Comparison of ENCODE assay signal across 15 cellular contexts in genomic region chr2:64137567-64137966, GRCh38. TPM values are rescaled to one million over a fixed set of nuclear protein-coding genes. Genes with fewer than 3 reads are reported as not detected.
DNase-seq lines count a peak whose midpoint lies in the region; ATAC-seq and TF ChIP-seq lines count a peak whose summit lies in the region.
"Had no signal": no experiment of that assay in that cellular context is flagged by ENCODE, and none has a peak within 500 bp of the region (broad histone marks: within the 10 kb centered on the region; RNA-seq: fewer than 3 reads in every experiment).

No MANE protein-coding gene starts in this region.

- H3K27ac ChIP-seq in left ventricle myocardium inferior (replicated peaks) (peak overlapping the region; percentile 30), SU-DHL-6 (ENCODE audit: low read depth, low read length) (peak overlapping the region; percentile 94), stomach (peak overlapping the region in 1 of 5 donors; percentile 10)
- H3K27ac ChIP-seq: upper lobe of right lung had no signal

- ATAC-seq in left ventricle myocardium superior (no peak), HG02885 (IDR thresholded peaks at IDR 0.05; ENCODE audit: poor library complexity, unreplicated experiment) (no peak)

- DNase-seq in left ventricle myocardium inferior: no peak
- DNase-seq in left ventricle myocardium superior: no peak
- DNase-seq in fibroblast of the aortic adventitia (ENCODE audit: low read depth): peak; percentile 47
- DNase-seq in stomach: no peak
- no peak for DNase-seq in MG63
- no peak for DNase-seq in foreskin fibroblast
- DNase-seq: activated CD4-positive, CD25-positive, alpha-beta regulatory T cell treated with anti-CD3 and anti-CD28 coated beads, Interleukin-2, amount 50 U/mL, for 72 hours; activated effector memory CD4-positive, alpha-beta T cell treated with anti-CD3 and anti-CD28 coated beads, Interleukin-2, amount 50 U/mL, for 16 hours; GDM1; kidney glomerular epithelial cell; NCI-H1048; nephron progenitor cell; upper lobe of right lung had no signal

- peaks cover 17% of the 10 kb centered on the region for H4K20me1 ChIP-seq in SU-DHL-6 (ENCODE audit: low read depth, low read length)

- no peak for TF ChIP-seq CTCF in left ventricle myocardium inferior (IDR thresholded peaks at IDR 0.05; ENCODE audit: borderline replicate concordance)
- no peak for TF ChIP-seq CTCF in SU-DHL-6 (IDR thresholded peaks at IDR 0.05; ENCODE audit: insufficient read depth, low read length, poor library complexity, severe bottlenecking)
- no peak for TF ChIP-seq CTCF in fibroblast of the aortic adventitia (IDR thresholded peaks at IDR 0.05; ENCODE audit: insufficient read depth, low read length)
- no peak for TF ChIP-seq CTCF in stomach (IDR thresholded peaks at IDR 0.05)
- TF ChIP-seq CTCF in foreskin fibroblast (IDR thresholded peaks at IDR 0.05; ENCODE audit: low read depth, low read length): no peak

- peaks cover 65% of the 10 kb centered on the region for H3F3A ChIP-seq in SU-DHL-6 (ENCODE audit: insufficient read depth)

- H3K9me3 ChIP-seq in left ventricle myocardium inferior (replicated peaks): no peaks in the 10 kb centered on the region
- H3K9me3 ChIP-seq in SU-DHL-6 (ENCODE audit: insufficient read depth, low read length): no peaks in the 10 kb centered on the region
- no peaks in the 10 kb centered on the region for H3K9me3 ChIP-seq in stomach
- H3K9me3 ChIP-seq in MG63: no peaks in the 10 kb centered on the region
- H3K9me3 ChIP-seq: upper lobe of right lung had no signal

- peaks cover 100% of the 10 kb centered on the region for H3K79me2 ChIP-seq in SU-DHL-6 (ENCODE audit: insufficient read depth, low read length)

- TF ChIP-seq POLR2A in stomach (IDR thresholded peaks at IDR 0.05): no peak

- 43 to 67% (median 56%) methylated on average over 3 of the region's 3 CpGs for WGBS in stomach, 5 donors

- no peak for TF ChIP-seq EP300 in stomach (IDR thresholded peaks at IDR 0.05)

- peak overlapping the region; percentile 92 for H3K4me2 ChIP-seq in SU-DHL-6 (ENCODE audit: low read depth, low read length, poor library complexity, severe bottlenecking)

- H3K9ac ChIP-seq in SU-DHL-6 (ENCODE audit: low read length): peak overlapping the region; percentile 6; the same call in 1 of the 2 replicates

- intact Hi-C loops in left ventricle myocardium inferior (cut with micrococcal nuclease) (loop anchor here (10.0 kb wide), 1 partner anchor 177 kb away; no protein-coding TSS in a partner anchor), left ventricle myocardium superior (cut with micrococcal nuclease) (no loop called here), stomach (cut with DNase I; ENCODE audit: low total_unique reads) (no loop called here)

- no peaks in the 10 kb centered on the region for H3K36me3 ChIP-seq in left ventricle myocardium inferior
- peaks cover 56% of the 10 kb centered on the region for H3K36me3 ChIP-seq in SU-DHL-6 (ENCODE audit: low read length)
- no peaks in the 10 kb centered on the region for H3K36me3 ChIP-seq in stomach
- H3K36me3 ChIP-seq in MG63: no peaks in the 10 kb centered on the region
- H3K36me3 ChIP-seq: upper lobe of right lung had no signal

- H3K27me3 ChIP-seq in left ventricle myocardium inferior (ENCODE audit: low read depth): no peaks in the 10 kb centered on the region
- no peaks in the 10 kb centered on the region for H3K27me3 ChIP-seq in SU-DHL-6 (ENCODE audit: low read length)
- no peaks in the 10 kb centered on the region for H3K27me3 ChIP-seq in stomach
- H3K27me3 ChIP-seq in MG63: no peaks in the 10 kb centered on the region
- H3K27me3 ChIP-seq: upper lobe of right lung had no signal

- no peak overlapping the region for H2AFZ ChIP-seq in SU-DHL-6 (ENCODE audit: low read depth, low read length, severe bottlenecking)

- H3K4me1 ChIP-seq in left ventricle myocardium inferior: peaks cover 80% of the 10 kb centered on the region
- H3K4me1 ChIP-seq in stomach: peaks cover 0 to 90% (median 45%) of the 10 kb centered on the region in 4 donors

- H3K9me2 ChIP-seq in SU-DHL-6 (replicated peaks; ENCODE audit: insufficient read depth, low read length): no peaks in the 10 kb centered on the region

- H3K4me3 ChIP-seq in left ventricle myocardium inferior: no peak overlapping the region
- no peak overlapping the region for H3K4me3 ChIP-seq in SU-DHL-6 (ENCODE audit: insufficient read depth, low read length, poor library complexity, severe bottlenecking)
- H3K4me3 ChIP-seq in fibroblast of the aortic adventitia (ENCODE audit: low read depth, low read length): no peak overlapping the region
- H3K4me3 ChIP-seq in stomach: no peak overlapping the region
- H3K4me3 ChIP-seq in MG63: no peak overlapping the region
- H3K4me3 ChIP-seq in foreskin fibroblast (ENCODE audit: low read depth in 1 of 2, low read length in 2 of 2): no peak overlapping the region
- H3K4me3 ChIP-seq: upper lobe of right lung had no signal

RNA-seq across cellular contexts. Expression of gene PELI1, which starts 6.7 kb away (rescaled TPM):
- 6.6 TPM for total RNA-seq in left ventricle myocardium inferior
- total RNA-seq in left ventricle myocardium superior: 8.2 TPM
- 5.8 and 8.3 TPM in 2 replicates for total RNA-seq in fibroblast of the aortic adventitia (ENCODE audit: low replicate concordance)
- 100 to 1,000 TPM in 1 of 5 donors, 10 to 100 TPM in 3, 1 to 10 TPM in 1; 7.6 to 165 (median 60.8) TPM for total RNA-seq in stomach
- 10 to 100 TPM in 2 of 3 donors, 1 to 10 TPM in 1; 6.9 to 17.4 (median 11.8) TPM for polyA plus RNA-seq in stomach
- 0.76 and 1.7 TPM in 2 replicates for total RNA-seq in MG63 (2014; rRNA removed; shearing (Covaris generic); ENCODE audit: low replicate concordance)
